ENCODE assay signal across 11 cellular contexts in the genomic region with DNA sequence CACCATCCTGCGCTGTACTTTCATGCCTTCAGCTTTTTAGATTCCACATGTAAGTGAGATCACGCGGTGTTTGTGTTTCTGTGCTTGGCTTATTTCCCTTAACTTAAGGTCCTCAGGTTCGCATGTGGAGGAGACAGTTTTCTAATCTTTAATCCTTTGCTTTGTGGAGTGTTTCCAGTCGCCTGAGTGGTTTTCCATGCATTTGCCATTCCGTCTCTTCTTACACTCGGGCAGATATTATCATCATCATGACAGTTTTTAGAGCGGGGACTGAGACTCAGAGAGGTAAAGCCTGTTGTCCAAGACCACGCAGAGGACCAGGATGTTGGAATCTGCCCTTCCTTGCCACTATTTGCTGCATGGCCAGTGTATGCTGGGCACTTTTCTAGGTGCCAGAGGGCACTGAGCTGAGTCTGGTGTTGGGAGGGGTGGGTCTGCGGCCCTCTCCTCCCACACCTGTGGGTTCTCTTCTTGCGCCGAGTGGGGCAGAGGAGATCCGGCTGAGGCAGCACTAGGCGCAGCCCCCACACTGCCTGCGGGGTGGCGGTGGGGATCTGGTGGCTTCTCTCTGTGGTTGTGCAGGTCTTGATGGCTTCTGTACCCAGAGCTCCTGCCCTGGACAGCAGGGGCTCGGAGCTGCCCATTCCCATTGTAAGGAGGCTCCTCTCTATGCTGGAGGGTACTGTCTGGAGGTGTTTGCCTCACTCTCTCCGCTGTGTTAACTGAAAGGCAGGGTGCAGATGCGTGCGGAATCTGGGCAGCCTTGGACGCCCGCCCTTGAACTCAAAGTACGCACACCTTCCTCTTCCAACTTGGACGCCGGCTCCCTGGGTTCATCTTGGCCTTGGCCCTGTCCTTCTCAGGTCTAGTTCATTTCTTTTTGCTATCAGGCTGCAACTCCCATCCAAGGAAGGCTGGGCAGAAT.
"Had no signal": no experiment of that assay in that cellular context is flagged by ENCODE, and none has a peak within 500 bp of the region (broad histone marks: within the 10 kb centered on the region; RNA-seq: fewer than 3 reads in every experiment).

No MANE protein-coding gene starts in this region.

- DNase-seq: activated naive CD4-positive, alpha-beta T cell; esophagus squamous epithelium; foreskin fibroblast; immature natural killer cell; left cardiac atrium; upper lobe of right lung had no signal

- H3K4me1 Mint-ChIP-seq: immature natural killer cell had no signal

- H3K27ac ChIP-seq: ascending aorta, esophagus squamous epithelium, parathyroid adenoma, upper lobe of right lung had no signal

- H3K4me2 ChIP-seq: smooth muscle cell had no signal

- H3K36me3 ChIP-seq: ascending aorta, esophagus squamous epithelium, upper lobe of right lung had no signal

- H3K9me3 ChIP-seq: ascending aorta, esophagus squamous epithelium, upper lobe of right lung had no signal

- H3K79me2 ChIP-seq: parathyroid adenoma had no signal

- H2AFZ ChIP-seq: parathyroid adenoma had no signal

- ATAC-seq: upper lobe of right lung had no signal

- H3K4me3 ChIP-seq: ascending aorta, esophagus squamous epithelium, smooth muscle cell, upper lobe of right lung had no signal

- H3K9ac ChIP-seq: parathyroid adenoma had no signal

- H3K27me3 ChIP-seq: ascending aorta, upper lobe of right lung had no signal

- H3K4me3 Mint-ChIP-seq: immature natural killer cell; natural killer cell treated with Interleukin-12 subunit alpha and Interleukin-12 subunit beta and Interleukin-15 and Interleukin-18, amount 100 ng/mL, for 72 hours; T-helper 2 cell treated with Interferon-gamma antibody and Interleukin-4, amounts not matched to agents 5 μg/mL and 100 μg/mL, for 36 hours had no signal

- H3K4me1 ChIP-seq: ascending aorta, esophagus squamous epithelium, parathyroid adenoma, upper lobe of right lung had no signal

- H3K9me3 Mint-ChIP-seq: natural killer cell treated with Interleukin-12 subunit alpha and Interleukin-12 subunit beta and Interleukin-15 and Interleukin-18, amount 100 ng/mL, for 72 hours; T-helper 2 cell treated with Interferon-gamma antibody and Interleukin-4, amounts not matched to agents 5 μg/mL and 100 μg/mL, for 36 hours had no signal

- H3K27ac Mint-ChIP-seq: immature natural killer cell; natural killer cell treated with Interleukin-12 subunit alpha and Interleukin-12 subunit beta and Interleukin-15 and Interleukin-18, amount 100 ng/mL, for 72 hours; T-helper 2 cell treated with Interferon-gamma antibody and Interleukin-4, amounts not matched to agents 5 μg/mL and 100 μg/mL, for 36 hours had no signal
